In the genomic region with DNA sequence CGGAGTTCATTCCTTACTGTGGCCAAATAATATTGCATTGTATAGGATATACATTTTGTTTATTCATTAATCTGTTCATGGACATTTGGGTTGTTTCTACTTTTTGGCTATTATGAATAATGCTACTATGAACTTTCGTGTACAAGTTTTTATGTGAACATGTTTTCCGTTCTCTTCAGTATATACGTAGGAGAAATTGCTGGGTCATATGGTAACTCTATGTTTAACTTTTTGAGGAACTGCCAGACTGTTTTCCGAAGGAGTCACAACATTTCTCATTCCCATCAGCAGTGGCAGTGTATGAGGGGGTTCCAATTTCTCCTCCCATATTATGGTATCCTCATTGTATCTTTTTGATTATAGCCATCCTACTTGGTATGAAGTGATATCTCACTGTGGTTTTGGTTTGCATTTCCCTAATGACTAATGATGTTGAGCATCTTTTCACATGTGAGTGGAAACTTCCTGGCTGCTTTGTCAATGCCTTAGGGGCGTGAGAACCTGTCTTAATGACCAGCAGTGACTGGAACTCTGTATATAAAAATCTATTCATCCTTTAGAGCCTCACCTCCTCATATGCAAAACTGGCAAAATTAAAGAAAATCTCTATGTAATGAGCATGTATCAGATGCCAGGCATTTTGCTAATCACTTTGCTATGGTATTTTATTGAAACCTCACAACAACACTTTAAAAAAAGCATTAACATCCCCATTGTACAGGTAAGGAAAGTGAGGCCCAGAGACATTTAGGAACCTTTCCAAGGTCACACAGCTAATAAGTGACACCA, we compare ENCODE assay signal across 11 cellular contexts. TPM values are rescaled to one million over a fixed set of nuclear protein-coding genes. Genes with fewer than 3 reads are reported as not detected.
DNase-seq lines count a peak whose midpoint lies in the region; ATAC-seq lines count a peak whose summit lies in the region.
"Had no signal": no experiment of that assay in that cellular context is flagged by ENCODE, and none has a peak within 500 bp of the region (broad histone marks: within the 10 kb centered on the region; RNA-seq: fewer than 3 reads in every experiment).

No MANE protein-coding gene starts in this region.

- CTCF ChIA-PET in activated CD8-positive, alpha-beta memory T cell treated with anti-CD3 and anti-CD28 coated beads, Interleukin-2, amount 10 ng/mL, durations not matched to agents 7 days and 5 days (lab: Charles Lee), result interaction anchor here (0.9 to 3.4 kb wide), 13 partner anchors 11 to 84 kb away, joined by 3 to 35 read pairs (median 8); partner anchors contain the start of gene TGFBR1

- peak overlapping the region; percentile 92 for H3K27ac Mint-ChIP-seq in activated CD8-positive, alpha-beta memory T cell treated with anti-CD3 and anti-CD28 coated beads, Interleukin-2, amount 10 ng/mL, durations not matched to agents 7 days and 5 days
- H3K27ac Mint-ChIP-seq in effector memory CD8-positive, alpha-beta T cell, result peak overlapping the region; percentile 70 to 94
- H3K27ac Mint-ChIP-seq: neural progenitor cell had no signal

- DNase-seq in activated CD8-positive, alpha-beta memory T cell treated with anti-CD3 and anti-CD28 coated beads, Interleukin-2, amount 10 ng/mL, durations not matched to agents 7 days and 5 days, result peak; percentile 66
- DNase-seq in activated CD8-positive, alpha-beta memory T cell treated with anti-CD3 and anti-CD28 coated beads, Interleukin-2, amount 50 U/mL, for 48 hours, result no peak
- DNase-seq in RKO (ENCODE audit: low spot score) (peak; percentile 25), KG1 (lab: John Stamatoyannopoulos, UW) (no peak)
- peak in 2 of 3 experiments; percentile 11 to 22 for DNase-seq in effector memory CD8-positive, alpha-beta T cell
- DNase-seq in stimulated activated CD4-positive, alpha-beta T cell treated with anti-CD3 and anti-CD28 coated beads, TNF-alpha, amount 100 ng/mL, for 24 hours (ENCODE audit: low read depth in 3 of 3), result peak in 2 of 3 experiments; percentile 18 to 27
- DNase-seq: COR-L47, NCI-H524 treated with DMSO at 0.1 percent for 48 hours had no signal

- H3K4me1 Mint-ChIP-seq in activated CD8-positive, alpha-beta memory T cell treated with anti-CD3 and anti-CD28 coated beads, Interleukin-2, amount 10 ng/mL, durations not matched to agents 7 days and 5 days, result peaks cover 79% of the 10 kb centered on the region
- H3K4me1 Mint-ChIP-seq in effector memory CD8-positive, alpha-beta T cell (ENCODE audit: low read depth in 2 of 2), result peaks cover 72 to 91% of the 10 kb centered on the region in 2 donors

- no peaks in the 10 kb centered on the region for H3K27me3 Mint-ChIP-seq in activated CD8-positive, alpha-beta memory T cell treated with anti-CD3 and anti-CD28 coated beads, Interleukin-2, amount 10 ng/mL, durations not matched to agents 7 days and 5 days
- no peaks in the 10 kb centered on the region for H3K27me3 Mint-ChIP-seq in effector memory CD8-positive, alpha-beta T cell

- ATAC-seq in activated CD8-positive, alpha-beta memory T cell treated with anti-CD3 and anti-CD28 coated beads, Interleukin-2, amount 10 ng/mL, durations not matched to agents 7 days and 5 days, result peak; percentile 41
- ATAC-seq in effector memory CD8-positive, alpha-beta T cell (replicated peaks), result peak; percentile 63
- ATAC-seq in GM21515 (IDR thresholded peaks at IDR 0.05; ENCODE audit: unreplicated experiment) (no peak), HG03469 (IDR thresholded peaks at IDR 0.05; ENCODE audit: unreplicated experiment) (no peak)

- H3K9me3 Mint-ChIP-seq in activated CD8-positive, alpha-beta memory T cell treated with anti-CD3 and anti-CD28 coated beads, Interleukin-2, amount 10 ng/mL, durations not matched to agents 7 days and 5 days (ENCODE audit: low read depth), result no peaks in the 10 kb centered on the region
- no peaks in the 10 kb centered on the region for H3K9me3 Mint-ChIP-seq in effector memory CD8-positive, alpha-beta T cell

- H3K4me3 Mint-ChIP-seq in activated CD8-positive, alpha-beta memory T cell treated with anti-CD3 and anti-CD28 coated beads, Interleukin-2, amount 10 ng/mL, durations not matched to agents 7 days and 5 days, result peak overlapping the region; percentile 73
- peak overlapping the region; percentile 87 to 95 for H3K4me3 Mint-ChIP-seq in effector memory CD8-positive, alpha-beta T cell
- H3K4me3 Mint-ChIP-seq: neural progenitor cell had no signal

- peaks cover 25% of the 10 kb centered on the region for H3K36me3 Mint-ChIP-seq in activated CD8-positive, alpha-beta memory T cell treated with anti-CD3 and anti-CD28 coated beads, Interleukin-2, amount 10 ng/mL, durations not matched to agents 7 days and 5 days
- peaks cover 6% of the 10 kb centered on the region for H3K36me3 Mint-ChIP-seq in effector memory CD8-positive, alpha-beta T cell (ENCODE audit: insufficient read depth)

RNA-seq across cellular contexts. Expression of gene TGFBR1, which starts 47.8 kb away (rescaled TPM):
- total RNA-seq in activated CD8-positive, alpha-beta memory T cell treated with anti-CD3 and anti-CD28 coated beads, Interleukin-2, amount 10 ng/mL, durations not matched to agents 7 days and 5 days, result 10 to 100 TPM; 72.5 to 78.0 TPM

Comparison
In these comparisons a context has a peak if more than half of its experiments do, and no peak if none do; other contexts are left out.
1. DNase-seq: peak in activated CD8-positive, alpha-beta memory T cell treated with anti-CD3 and anti-CD28 coated beads, Interleukin-2, amount 10 ng/mL, durations not matched to agents 7 days and 5 days (single experiment), RKO (single experiment), effector memory CD8-positive, alpha-beta T cell (2 of 3) and stimulated activated CD4-positive, alpha-beta T cell treated with anti-CD3 and anti-CD28 coated beads, TNF-alpha, amount 100 ng/mL, for 24 hours (2 of 3); none in activated CD8-positive, alpha-beta memory T cell treated with anti-CD3 and anti-CD28 coated beads, Interleukin-2, amount 50 U/mL, for 48 hours (single experiment) and KG1 (single experiment).
2. ATAC-seq: peak in activated CD8-positive, alpha-beta memory T cell treated with anti-CD3 and anti-CD28 coated beads, Interleukin-2, amount 10 ng/mL, durations not matched to agents 7 days and 5 days (single experiment) and effector memory CD8-positive, alpha-beta T cell (single experiment); none in GM21515 (single experiment) and HG03469 (single experiment).